ENCODE assay signal across 9 cellular contexts in the genomic region with DNA sequence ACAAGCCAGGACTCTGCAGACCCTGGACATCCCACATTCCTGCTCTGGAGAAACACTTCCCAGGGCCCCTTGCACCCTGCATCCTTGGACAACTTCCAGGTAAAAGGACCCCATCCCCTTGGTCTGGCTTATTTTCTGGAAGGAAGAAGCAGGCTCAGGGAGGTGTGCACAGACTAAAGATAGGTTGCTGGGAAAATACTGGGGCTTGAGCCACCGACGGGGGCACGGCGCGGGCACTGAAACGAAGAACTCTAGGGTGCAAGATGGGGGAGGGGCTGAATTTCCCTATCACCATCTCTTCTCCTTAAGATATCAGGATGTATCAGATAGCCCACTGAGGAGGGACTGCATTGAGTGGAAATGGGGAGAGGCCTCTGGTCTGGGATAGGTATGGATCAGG. TPM values are rescaled to one million over a fixed set of nuclear protein-coding genes. Genes with fewer than 3 reads are reported as not detected.
A peak's percentile ranks its signal among the peaks of the same experiment; 100 is the strongest.
DNase-seq lines count a peak whose midpoint lies in the region; ATAC-seq and TF ChIP-seq lines count a peak whose summit lies in the region.
"Had no signal": no experiment of that assay in that cellular context is flagged by ENCODE, and none has a peak within 500 bp of the region (broad histone marks: within the 10 kb centered on the region; RNA-seq: fewer than 3 reads in every experiment).

No MANE protein-coding gene starts in this region.

- CTCF ChIA-PET in activated CD8-positive, alpha-beta T cell treated with anti-CD3 and anti-CD28 coated beads for 36 hours (lab: Charles Lee): interaction anchor here (2.7 to 4.5 kb wide), 2 partner anchors 8 to 73 kb away, joined by 11 to 26 read pairs; a partner anchor contains a TSS

- H3K36me3 Mint-ChIP-seq in activated CD8-positive, alpha-beta T cell treated with anti-CD3 and anti-CD28 coated beads for 36 hours (ENCODE audit: low read depth): peaks cover 4% of the 10 kb centered on the region
- H3K36me3 Mint-ChIP-seq in stimulated activated memory B cell treated with anti-CD40 and anti-IgM and Interleukin-4, amounts not matched to agents 10 μg/mL and 1 μg/mL and 100 μg/mL, for 72 hours: peaks cover 17% of the 10 kb centered on the region

- peaks cover 6% of the 10 kb centered on the region for H3K27me3 Mint-ChIP-seq in activated CD8-positive, alpha-beta T cell treated with anti-CD3 and anti-CD28 coated beads for 36 hours
- no peaks in the 10 kb centered on the region for H3K27me3 Mint-ChIP-seq in stimulated activated memory B cell treated with anti-CD40 and anti-IgM and Interleukin-4, amounts not matched to agents 10 μg/mL and 1 μg/mL and 100 μg/mL, for 72 hours

- no peaks in the 10 kb centered on the region for H3K9me3 ChIP-seq in iPS-15b (ENCODE audit: control insufficient read depth, insufficient read depth, low read length)

- POLR2A ChIA-PET in activated CD8-positive, alpha-beta T cell treated with anti-CD3 and anti-CD28 coated beads for 36 hours (lab: Charles Lee): interaction anchor here (0.7 to 3.2 kb wide), 3 partner anchors 9 to 142 kb away, joined by 3 to 12 read pairs (median 3); a partner anchor contains a TSS

- intact Hi-C loops in activated CD8-positive, alpha-beta T cell treated with anti-CD3 and anti-CD28 coated beads for 36 hours (cut with micrococcal nuclease): no loop called here

- H3K27me3 ChIP-seq in HL-60 (ENCODE audit: insufficient read depth, poor library complexity, severe bottlenecking) (no peaks in the 10 kb centered on the region), iPS-15b (ENCODE audit: control insufficient read depth, insufficient read depth, low read length) (peaks cover 28% of the 10 kb centered on the region)

- peaks cover 9% of the 10 kb centered on the region for H3K36me3 ChIP-seq in iPS-15b (ENCODE audit: control insufficient read depth, insufficient read depth, low read length)

- H3K4me3 Mint-ChIP-seq in activated CD8-positive, alpha-beta T cell treated with anti-CD3 and anti-CD28 coated beads for 36 hours: peak overlapping the region; percentile 88
- peak overlapping the region; percentile 98 for H3K4me3 Mint-ChIP-seq in stimulated activated memory B cell treated with anti-CD40 and anti-IgM and Interleukin-4, amounts not matched to agents 10 μg/mL and 1 μg/mL and 100 μg/mL, for 72 hours

- peaks cover 17% of the 10 kb centered on the region for H3K4me1 Mint-ChIP-seq in activated CD8-positive, alpha-beta T cell treated with anti-CD3 and anti-CD28 coated beads for 36 hours (ENCODE audit: low read depth)
- peaks cover 19% of the 10 kb centered on the region for H3K4me1 Mint-ChIP-seq in stimulated activated memory B cell treated with anti-CD40 and anti-IgM and Interleukin-4, amounts not matched to agents 10 μg/mL and 1 μg/mL and 100 μg/mL, for 72 hours

- H3K9me3 Mint-ChIP-seq in activated CD8-positive, alpha-beta T cell treated with anti-CD3 and anti-CD28 coated beads for 36 hours: no peaks in the 10 kb centered on the region
- H3K9me3 Mint-ChIP-seq in stimulated activated memory B cell treated with anti-CD40 and anti-IgM and Interleukin-4, amounts not matched to agents 10 μg/mL and 1 μg/mL and 100 μg/mL, for 72 hours: no peaks in the 10 kb centered on the region

- no peak for ATAC-seq in activated CD8-positive, alpha-beta T cell treated with anti-CD3 and anti-CD28 coated beads for 36 hours
- no peak for ATAC-seq in stimulated activated memory B cell treated with anti-CD40 and anti-IgM and Interleukin-4, amounts not matched to agents 10 μg/mL and 1 μg/mL and 100 μg/mL, for 72 hours
- ATAC-seq in HG03442 (IDR thresholded peaks at IDR 0.05; ENCODE audit: unreplicated experiment): no peak
- no peak for ATAC-seq in GM21381 (IDR thresholded peaks at IDR 0.05; ENCODE audit: unreplicated experiment)

- H3K27ac ChIP-seq in HL-60 (replicated peaks): no peak overlapping the region

- DNase-seq in HL-60 (ENCODE audit: low read depth in 1 of 2, low spot score in 1 of 2) (no peak), 8988T (no peak), NCI-H524 treated with DMSO at 0.1 percent for 48 hours (lab: John Stamatoyannopoulos, UW) (no peak)
- DNase-seq in activated CD8-positive, alpha-beta T cell treated with anti-CD3 and anti-CD28 coated beads for 36 hours: no peak

- H3K4me3 ChIP-seq in HL-60 (replicated peaks; ENCODE audit: insufficient read depth, low read length) (peak overlapping the region; percentile 76), iPS-15b (ENCODE audit: low read depth, low read length) (peak overlapping the region; percentile 89)

- no peak overlapping the region for H3K9ac ChIP-seq in iPS-15b (ENCODE audit: low read depth, low read length)

- H3K4me1 ChIP-seq in iPS-15b (ENCODE audit: control insufficient read depth, insufficient read depth, low read length): peaks cover 5% of the 10 kb centered on the region

- no peak for TF ChIP-seq CTCF in HL-60 (IDR thresholded peaks at IDR 0.05; ENCODE audit: insufficient read depth, low read length)
- no peak for TF ChIP-seq CTCF in activated CD8-positive, alpha-beta T cell treated with anti-CD3 and anti-CD28 coated beads for 36 hours (IDR thresholded peaks at IDR 0.05)

- no peak overlapping the region for H3K27ac Mint-ChIP-seq in activated CD8-positive, alpha-beta T cell treated with anti-CD3 and anti-CD28 coated beads for 36 hours
- peak overlapping the region; percentile 73 for H3K27ac Mint-ChIP-seq in stimulated activated memory B cell treated with anti-CD40 and anti-IgM and Interleukin-4, amounts not matched to agents 10 μg/mL and 1 μg/mL and 100 μg/mL, for 72 hours

RNA-seq across cellular contexts. Expression of a gene that starts 0.8 kb away (rescaled TPM):
- total RNA-seq in activated CD8-positive, alpha-beta T cell treated with anti-CD3 and anti-CD28 coated beads for 36 hours: 1 to 10 TPM; 3.2 to 4.1 TPM

RNA-seq across cellular contexts. Expression of a gene that starts 1.7 kb away (rescaled TPM):
- total RNA-seq in activated CD8-positive, alpha-beta T cell treated with anti-CD3 and anti-CD28 coated beads for 36 hours: not detected
- total RNA-seq: SK-MEL-5 had no signal

RNA-seq across cellular contexts. Expression of a gene that starts 8.6 kb away (rescaled TPM):
- 100 to 1,000 TPM; 310 to 314 TPM for total RNA-seq in activated CD8-positive, alpha-beta T cell treated with anti-CD3 and anti-CD28 coated beads for 36 hours

RNA-seq across cellular contexts. Expression of a gene that starts 31.7 kb away (rescaled TPM):
- not detected for total RNA-seq in activated CD8-positive, alpha-beta T cell treated with anti-CD3 and anti-CD28 coated beads for 36 hours
- total RNA-seq: SK-MEL-5 had no signal

RNA-seq across cellular contexts. Expression of a gene that starts 43.5 kb away (rescaled TPM):
- 10 to 100 TPM; 14.6 to 15.9 TPM for total RNA-seq in activated CD8-positive, alpha-beta T cell treated with anti-CD3 and anti-CD28 coated beads for 36 hours
